Comparison of ENCODE assay signal across 34 cellular contexts in genomic region chrX:13068651-13069050, GRCh38. TPM values are rescaled to one million over a fixed set of nuclear protein-coding genes. Genes with fewer than 3 reads are reported as not detected.
"Had no signal": no experiment of that assay in that cellular context is flagged by ENCODE, and none has a peak within 500 bp of the region (broad histone marks: within the 10 kb centered on the region; RNA-seq: fewer than 3 reads in every experiment).

No MANE protein-coding gene starts in this region.

- H3K27ac Mint-ChIP-seq: memory B cell; mesothelial cell of epicardium; natural killer cell treated with Interleukin-12 subunit alpha and Interleukin-12 subunit beta and Interleukin-15 and Interleukin-18, amount 100 ng/mL, for 72 hours; progenitor cell of endocrine pancreas; stimulated activated effector memory CD8-positive, alpha-beta T cell treated with anti-CD3 and anti-CD28 coated beads, Interleukin-12 subunit alpha, Interleukin-12 subunit beta, amount 100 ng/mL, for 72 hours had no signal

- H3K27me3 ChIP-seq: esophagus muscularis mucosa, foreskin keratinocyte, gastroesophageal sphincter, hepatocyte, right lobe of liver, suprapubic skin, transverse colon, upper lobe of right lung, uterus had no signal

- H3K4me2 ChIP-seq: hepatocyte, smooth muscle cell had no signal

- H3K36me3 ChIP-seq: esophagus muscularis mucosa, gastroesophageal sphincter, heart left ventricle, right lobe of liver, suprapubic skin, transverse colon, upper lobe of right lung, uterus had no signal

- FAIRE-seq: endothelial cell of umbilical vein, kidney had no signal

- H3K9ac ChIP-seq: parathyroid adenoma had no signal

- H3K4me1 ChIP-seq: foreskin keratinocyte, heart left ventricle, parathyroid adenoma, right lobe of liver, suprapubic skin, transverse colon, upper lobe of right lung, uterus had no signal

- H3K9me3 ChIP-seq: gastroesophageal sphincter, mucosa of descending colon, suprapubic skin, transverse colon, upper lobe of right lung had no signal

- H3K27ac ChIP-seq: coronary artery, esophagus muscularis mucosa, foreskin keratinocyte, gastroesophageal sphincter, heart left ventricle, hepatocyte, parathyroid adenoma, right lobe of liver, suprapubic skin, transverse colon, upper lobe of right lung, uterus had no signal

- H3K4me1 Mint-ChIP-seq: mesothelial cell of epicardium had no signal

- H3K4me3 Mint-ChIP-seq: memory B cell; mesothelial cell of epicardium; natural killer cell treated with Interleukin-12 subunit alpha and Interleukin-12 subunit beta and Interleukin-15 and Interleukin-18, amount 100 ng/mL, for 72 hours; neural crest cell; stimulated activated effector memory CD8-positive, alpha-beta T cell treated with anti-CD3 and anti-CD28 coated beads, Interleukin-12 subunit alpha, Interleukin-12 subunit beta, amount 100 ng/mL, for 72 hours; stimulated activated naive CD8-positive, alpha-beta T cell treated with anti-CD3 and anti-CD28 coated beads, Interleukin-15, amount 100 ng/mL, for 72 hours had no signal

- H3K27me3 Mint-ChIP-seq: memory B cell; progenitor cell of endocrine pancreas; stimulated activated naive CD8-positive, alpha-beta T cell treated with anti-CD3 and anti-CD28 coated beads, Interleukin-15, amount 100 ng/mL, for 72 hours had no signal

- ATAC-seq: foreskin keratinocyte; gastroesophageal sphincter; heart left ventricle; left lobe of liver; mucosa of descending colon; natural killer cell treated with Interleukin-12 subunit alpha and Interleukin-12 subunit beta and Interleukin-15 and Interleukin-18, amount 100 ng/mL, for 72 hours; right lobe of liver; stimulated activated effector memory CD8-positive, alpha-beta T cell treated with anti-CD3 and anti-CD28 coated beads, Interleukin-12 subunit alpha, Interleukin-12 subunit beta, amount 100 ng/mL, for 72 hours; stimulated activated naive CD8-positive, alpha-beta T cell treated with anti-CD3 and anti-CD28 coated beads, Interleukin-15, amount 100 ng/mL, for 72 hours; upper lobe of right lung had no signal

- H3K79me2 ChIP-seq: hepatocyte, parathyroid adenoma had no signal

- DNase-seq: dermis blood vessel endothelial cell; effector memory CD4-positive, alpha-beta T cell; foreskin keratinocyte; heart left ventricle; kidney; mucosa of descending colon; naive B cell; right lobe of liver; stimulated activated CD4-positive, alpha-beta T cell treated with anti-CD3 and anti-CD28 coated beads, Interleukin-12 subunit alpha, Interleukin-12 subunit beta, amount 100 ng/mL, for 4 hours; stimulated activated CD4-positive, alpha-beta T cell treated with anti-CD3 and anti-CD28 coated beads, Interleukin-1b, Interleukin-23, amount 100 ng/mL, for 48 hours; stimulated activated CD4-positive, alpha-beta T cell treated with anti-CD3 and anti-CD28 coated beads, Interleukin-4, amount 100 ng/mL, for 1 hour; stimulated activated naive CD8-positive, alpha-beta T cell treated with anti-CD3 and anti-CD28 coated beads, Interleukin-15, amount 100 ng/mL, for 72 hours; transverse colon; upper lobe of right lung; uterus had no signal

- H3K36me3 Mint-ChIP-seq: natural killer cell treated with Interleukin-12 subunit alpha and Interleukin-12 subunit beta and Interleukin-15 and Interleukin-18, amount 100 ng/mL, for 72 hours; stimulated activated effector memory CD8-positive, alpha-beta T cell treated with anti-CD3 and anti-CD28 coated beads, Interleukin-12 subunit alpha, Interleukin-12 subunit beta, amount 100 ng/mL, for 72 hours had no signal

- H3K4me3 ChIP-seq: coronary artery, esophagus muscularis mucosa, gastroesophageal sphincter, heart left ventricle, hepatocyte, lung, mucosa of descending colon, right lobe of liver, smooth muscle cell, suprapubic skin, transverse colon, upper lobe of right lung, uterus had no signal

- H2AFZ ChIP-seq: hepatocyte, parathyroid adenoma had no signal

RNA-seq across cellular contexts. Expression of gene FAM9C, which starts 24.2 kb away (rescaled TPM):
- total RNA-seq: dermis blood vessel endothelial cell; endothelial cell of umbilical vein; epithelial cell of proximal tubule; esophagus muscularis mucosa; foreskin keratinocyte; gastroesophageal sphincter; hepatocyte; kidney; left lobe of liver; liver; natural killer cell treated with Interleukin-12 subunit alpha and Interleukin-12 subunit beta and Interleukin-15 and Interleukin-18, amount 100 ng/mL, for 72 hours; osteoblast; progenitor cell of endocrine pancreas; right lobe of liver; smooth muscle cell; suprapubic skin; upper lobe of right lung had no signal
- polyA plus RNA-seq: endothelial cell of umbilical vein, foreskin keratinocyte, heart left ventricle, hepatocyte, liver, smooth muscle cell had no signal
